ENCODE assay signal across 1 cellular context in genomic region chr4:78753091-78753490, GRCh38.
TF ChIP-seq lines count a peak whose summit lies in the region.

No MANE protein-coding gene starts in this region.

TF ChIP-seq in GM12878, 131 proteins besides CTCF, POLR2A, EP300 and RAD21 (continued from another document):
- TF ChIP-seq, protein P1, sequence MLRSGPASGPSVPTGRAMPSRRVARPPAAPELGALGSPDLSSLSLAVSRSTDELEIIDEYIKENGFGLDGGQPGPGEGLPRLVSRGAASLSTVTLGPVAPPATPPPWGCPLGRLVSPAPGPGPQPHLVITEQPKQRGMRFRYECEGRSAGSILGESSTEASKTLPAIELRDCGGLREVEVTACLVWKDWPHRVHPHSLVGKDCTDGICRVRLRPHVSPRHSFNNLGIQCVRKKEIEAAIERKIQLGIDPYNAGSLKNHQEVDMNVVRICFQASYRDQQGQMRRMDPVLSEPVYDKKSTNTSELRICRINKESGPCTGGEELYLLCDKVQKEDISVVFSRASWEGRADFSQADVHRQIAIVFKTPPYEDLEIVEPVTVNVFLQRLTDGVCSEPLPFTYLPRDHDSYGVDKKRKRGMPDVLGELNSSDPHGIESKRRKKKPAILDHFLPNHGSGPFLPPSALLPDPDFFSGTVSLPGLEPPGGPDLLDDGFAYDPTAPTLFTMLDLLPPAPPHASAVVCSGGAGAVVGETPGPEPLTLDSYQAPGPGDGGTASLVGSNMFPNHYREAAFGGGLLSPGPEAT (IDR thresholded peaks at IDR 0.05; ENCODE audit: low read depth) = no peak
- TF ChIP-seq, protein P2, sequence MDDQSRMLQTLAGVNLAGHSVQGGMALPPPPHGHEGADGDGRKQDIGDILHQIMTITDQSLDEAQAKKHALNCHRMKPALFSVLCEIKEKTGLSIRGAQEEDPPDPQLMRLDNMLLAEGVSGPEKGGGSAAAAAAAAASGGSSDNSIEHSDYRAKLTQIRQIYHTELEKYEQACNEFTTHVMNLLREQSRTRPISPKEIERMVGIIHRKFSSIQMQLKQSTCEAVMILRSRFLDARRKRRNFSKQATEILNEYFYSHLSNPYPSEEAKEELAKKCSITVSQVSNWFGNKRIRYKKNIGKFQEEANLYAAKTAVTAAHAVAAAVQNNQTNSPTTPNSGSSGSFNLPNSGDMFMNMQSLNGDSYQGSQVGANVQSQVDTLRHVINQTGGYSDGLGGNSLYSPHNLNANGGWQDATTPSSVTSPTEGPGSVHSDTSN (IDR thresholded peaks at IDR 0.05; ENCODE audit: insufficient replicate concordance, low read depth, low read length) = no peak
- TF ChIP-seq, protein P3, sequence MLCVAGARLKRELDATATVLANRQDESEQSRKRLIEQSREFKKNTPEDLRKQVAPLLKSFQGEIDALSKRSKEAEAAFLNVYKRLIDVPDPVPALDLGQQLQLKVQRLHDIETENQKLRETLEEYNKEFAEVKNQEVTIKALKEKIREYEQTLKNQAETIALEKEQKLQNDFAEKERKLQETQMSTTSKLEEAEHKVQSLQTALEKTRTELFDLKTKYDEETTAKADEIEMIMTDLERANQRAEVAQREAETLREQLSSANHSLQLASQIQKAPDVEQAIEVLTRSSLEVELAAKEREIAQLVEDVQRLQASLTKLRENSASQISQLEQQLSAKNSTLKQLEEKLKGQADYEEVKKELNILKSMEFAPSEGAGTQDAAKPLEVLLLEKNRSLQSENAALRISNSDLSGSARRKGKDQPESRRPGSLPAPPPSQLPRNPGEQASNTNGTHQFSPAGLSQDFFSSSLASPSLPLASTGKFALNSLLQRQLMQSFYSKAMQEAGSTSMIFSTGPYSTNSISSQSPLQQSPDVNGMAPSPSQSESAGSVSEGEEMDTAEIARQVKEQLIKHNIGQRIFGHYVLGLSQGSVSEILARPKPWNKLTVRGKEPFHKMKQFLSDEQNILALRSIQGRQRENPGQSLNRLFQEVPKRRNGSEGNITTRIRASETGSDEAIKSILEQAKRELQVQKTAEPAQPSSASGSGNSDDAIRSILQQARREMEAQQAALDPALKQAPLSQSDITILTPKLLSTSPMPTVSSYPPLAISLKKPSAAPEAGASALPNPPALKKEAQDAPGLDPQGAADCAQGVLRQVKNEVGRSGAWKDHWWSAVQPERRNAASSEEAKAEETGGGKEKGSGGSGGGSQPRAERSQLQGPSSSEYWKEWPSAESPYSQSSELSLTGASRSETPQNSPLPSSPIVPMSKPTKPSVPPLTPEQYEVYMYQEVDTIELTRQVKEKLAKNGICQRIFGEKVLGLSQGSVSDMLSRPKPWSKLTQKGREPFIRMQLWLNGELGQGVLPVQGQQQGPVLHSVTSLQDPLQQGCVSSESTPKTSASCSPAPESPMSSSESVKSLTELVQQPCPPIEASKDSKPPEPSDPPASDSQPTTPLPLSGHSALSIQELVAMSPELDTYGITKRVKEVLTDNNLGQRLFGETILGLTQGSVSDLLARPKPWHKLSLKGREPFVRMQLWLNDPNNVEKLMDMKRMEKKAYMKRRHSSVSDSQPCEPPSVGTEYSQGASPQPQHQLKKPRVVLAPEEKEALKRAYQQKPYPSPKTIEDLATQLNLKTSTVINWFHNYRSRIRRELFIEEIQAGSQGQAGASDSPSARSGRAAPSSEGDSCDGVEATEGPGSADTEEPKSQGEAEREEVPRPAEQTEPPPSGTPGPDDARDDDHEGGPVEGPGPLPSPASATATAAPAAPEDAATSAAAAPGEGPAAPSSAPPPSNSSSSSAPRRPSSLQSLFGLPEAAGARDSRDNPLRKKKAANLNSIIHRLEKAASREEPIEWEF (IDR thresholded peaks at IDR 0.05; ENCODE audit: insufficient replicate concordance, low read depth, low read length) = no peak
- TF ChIP-seq GATAD2B (conservative IDR thresholded peaks at IDR 0.05; ENCODE audit: low read depth) = 0 out of 2 replicates have a peak, but pooled peaks have one; percentile 25
- TF ChIP-seq, protein P4, sequence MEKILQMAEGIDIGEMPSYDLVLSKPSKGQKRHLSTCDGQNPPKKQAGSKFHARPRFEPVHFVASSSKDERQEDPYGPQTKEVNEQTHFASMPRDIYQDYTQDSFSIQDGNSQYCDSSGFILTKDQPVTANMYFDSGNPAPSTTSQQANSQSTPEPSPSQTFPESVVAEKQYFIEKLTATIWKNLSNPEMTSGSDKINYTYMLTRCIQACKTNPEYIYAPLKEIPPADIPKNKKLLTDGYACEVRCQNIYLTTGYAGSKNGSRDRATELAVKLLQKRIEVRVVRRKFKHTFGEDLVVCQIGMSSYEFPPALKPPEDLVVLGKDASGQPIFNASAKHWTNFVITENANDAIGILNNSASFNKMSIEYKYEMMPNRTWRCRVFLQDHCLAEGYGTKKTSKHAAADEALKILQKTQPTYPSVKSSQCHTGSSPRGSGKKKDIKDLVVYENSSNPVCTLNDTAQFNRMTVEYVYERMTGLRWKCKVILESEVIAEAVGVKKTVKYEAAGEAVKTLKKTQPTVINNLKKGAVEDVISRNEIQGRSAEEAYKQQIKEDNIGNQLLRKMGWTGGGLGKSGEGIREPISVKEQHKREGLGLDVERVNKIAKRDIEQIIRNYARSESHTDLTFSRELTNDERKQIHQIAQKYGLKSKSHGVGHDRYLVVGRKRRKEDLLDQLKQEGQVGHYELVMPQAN (conservative IDR thresholded peaks at IDR 0.05) = no peak
- TF ChIP-seq NBN (IDR thresholded peaks at IDR 0.05) = no peak
- TF ChIP-seq BRCA1 (IDR thresholded peaks at IDR 0.05; ENCODE audit: low read depth, low read length) = no peak
- TF ChIP-seq POLR2AphosphoS5 (IDR thresholded peaks at IDR 0.05; ENCODE audit: low read length) = no peak
- TF ChIP-seq, protein P5, sequence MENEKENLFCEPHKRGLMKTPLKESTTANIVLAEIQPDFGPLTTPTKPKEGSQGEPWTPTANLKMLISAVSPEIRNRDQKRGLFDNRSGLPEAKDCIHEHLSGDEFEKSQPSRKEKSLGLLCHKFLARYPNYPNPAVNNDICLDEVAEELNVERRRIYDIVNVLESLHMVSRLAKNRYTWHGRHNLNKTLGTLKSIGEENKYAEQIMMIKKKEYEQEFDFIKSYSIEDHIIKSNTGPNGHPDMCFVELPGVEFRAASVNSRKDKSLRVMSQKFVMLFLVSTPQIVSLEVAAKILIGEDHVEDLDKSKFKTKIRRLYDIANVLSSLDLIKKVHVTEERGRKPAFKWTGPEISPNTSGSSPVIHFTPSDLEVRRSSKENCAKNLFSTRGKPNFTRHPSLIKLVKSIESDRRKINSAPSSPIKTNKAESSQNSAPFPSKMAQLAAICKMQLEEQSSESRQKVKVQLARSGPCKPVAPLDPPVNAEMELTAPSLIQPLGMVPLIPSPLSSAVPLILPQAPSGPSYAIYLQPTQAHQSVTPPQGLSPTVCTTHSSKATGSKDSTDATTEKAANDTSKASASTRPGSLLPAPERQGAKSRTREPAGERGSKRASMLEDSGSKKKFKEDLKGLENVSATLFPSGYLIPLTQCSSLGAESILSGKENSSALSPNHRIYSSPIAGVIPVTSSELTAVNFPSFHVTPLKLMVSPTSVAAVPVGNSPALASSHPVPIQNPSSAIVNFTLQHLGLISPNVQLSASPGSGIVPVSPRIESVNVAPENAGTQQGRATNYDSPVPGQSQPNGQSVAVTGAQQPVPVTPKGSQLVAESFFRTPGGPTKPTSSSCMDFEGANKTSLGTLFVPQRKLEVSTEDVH (IDR thresholded peaks at IDR 0.05; ENCODE audit: low read depth, partially characterized antibody) = no peak
- TF ChIP-seq, protein P6, sequence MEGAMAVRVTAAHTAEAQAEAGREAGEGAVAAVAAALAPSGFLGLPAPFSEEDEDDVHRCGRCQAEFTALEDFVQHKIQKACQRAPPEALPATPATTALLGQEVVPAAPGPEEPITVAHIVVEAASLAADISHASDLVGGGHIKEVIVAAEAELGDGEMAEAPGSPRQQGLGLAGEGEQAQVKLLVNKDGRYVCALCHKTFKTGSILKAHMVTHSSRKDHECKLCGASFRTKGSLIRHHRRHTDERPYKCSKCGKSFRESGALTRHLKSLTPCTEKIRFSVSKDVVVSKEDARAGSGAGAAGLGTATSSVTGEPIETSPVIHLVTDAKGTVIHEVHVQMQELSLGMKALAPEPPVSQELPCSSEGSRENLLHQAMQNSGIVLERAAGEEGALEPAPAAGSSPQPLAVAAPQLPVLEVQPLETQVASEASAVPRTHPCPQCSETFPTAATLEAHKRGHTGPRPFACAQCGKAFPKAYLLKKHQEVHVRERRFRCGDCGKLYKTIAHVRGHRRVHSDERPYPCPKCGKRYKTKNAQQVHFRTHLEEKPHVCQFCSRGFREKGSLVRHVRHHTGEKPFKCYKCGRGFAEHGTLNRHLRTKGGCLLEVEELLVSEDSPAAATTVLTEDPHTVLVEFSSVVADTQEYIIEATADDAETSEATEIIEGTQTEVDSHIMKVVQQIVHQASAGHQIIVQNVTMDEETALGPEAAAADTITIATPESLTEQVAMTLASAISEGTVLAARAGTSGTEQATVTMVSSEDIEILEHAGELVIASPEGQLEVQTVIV (IDR thresholded peaks at IDR 0.05; ENCODE audit: borderline replicate concordance, partially characterized antibody) = no peak
- no peak for TF ChIP-seq SKIL (IDR thresholded peaks at IDR 0.05; ENCODE audit: low read depth, poor library complexity, severe bottlenecking)
- 0 out of 4 replicates have a peak, but pooled peaks of 1 of the 2 experiments have one; percentile 26 for TF ChIP-seq IKZF2 (IDR thresholded peaks at IDR 0.05)
- no peak for TF ChIP-seq TAF1 (IDR thresholded peaks at IDR 0.05; ENCODE audit: borderline replicate concordance, low read depth, low read length)
- TF ChIP-seq CREM (IDR thresholded peaks at IDR 0.05; ENCODE audit: low read depth) = no peak
- no peak for TF ChIP-seq HSF1 (IDR thresholded peaks at IDR 0.05; ENCODE audit: low read depth, low read length)
- 0 out of 2 replicates have a peak, but pooled peaks have one; percentile 3 for TF ChIP-seq SMC3 (IDR thresholded peaks at IDR 0.05; ENCODE audit: borderline replicate concordance, low read length)
- TF ChIP-seq E2F4 (IDR thresholded peaks at IDR 0.05; ENCODE audit: low read depth, low read length) = no peak
- TF ChIP-seq RFX5 (IDR thresholded peaks at IDR 0.05; ENCODE audit: low read depth, low read length) = no peak
